12 cellular contexts compared by ENCODE assay signal in genomic region chr2:174788291-174788929, GRCh38. TPM values are rescaled to one million over a fixed set of nuclear protein-coding genes. Genes with fewer than 3 reads are reported as not detected.
A peak's percentile ranks its signal among the peaks of the same experiment; 100 is the strongest.
DNase-seq lines count a peak whose midpoint lies in the region; ATAC-seq and TF ChIP-seq lines count a peak whose summit lies in the region.
"Had no signal": no experiment of that assay in that cellular context is flagged by ENCODE, and none has a peak within 500 bp of the region (broad histone marks: within the 10 kb centered on the region; RNA-seq: fewer than 3 reads in every experiment).

No MANE protein-coding gene starts in this region.

- peaks cover 17% of the 10 kb centered on the region for H3K4me1 Mint-ChIP-seq in activated naive CD4-positive, alpha-beta T cell treated with anti-CD3 and anti-CD28 coated beads for 36 hours (ENCODE audit: low read depth)
- peaks cover 12% of the 10 kb centered on the region for H3K4me1 Mint-ChIP-seq in activated naive CD4-positive, alpha-beta T cell treated with anti-CD3 and anti-CD28 coated beads, Interleukin-2, amount 10 ng/mL, durations not matched to agents 7 days and 5 days

- peak; percentile 15 for DNase-seq in activated naive CD4-positive, alpha-beta T cell treated with anti-CD3 and anti-CD28 coated beads for 36 hours
- no peak for DNase-seq in activated naive CD4-positive, alpha-beta T cell treated with anti-CD3 and anti-CD28 coated beads, Interleukin-2, amount 10 ng/mL, durations not matched to agents 7 days and 5 days
- DNase-seq in fibroblast of gingiva (ENCODE audit: low read depth), result peak; percentile 78
- DNase-seq in testis, result no peak
- DNase-seq in effector CD4-positive, alpha-beta T cell, result no peak
- DNase-seq: activated B cell treated with CpG ODN at 0.5 μM for 24 hours, NCI-H1930 had no signal

- no peak overlapping the region for H3K27ac ChIP-seq in testis
- H3K27ac ChIP-seq: cardiac muscle cell had no signal

- no peak for TF ChIP-seq POLR2A in testis (IDR thresholded peaks at IDR 0.05)

- H3K4me3 Mint-ChIP-seq in activated naive CD4-positive, alpha-beta T cell treated with anti-CD3 and anti-CD28 coated beads for 36 hours, result peak overlapping the region; percentile 29
- H3K4me3 Mint-ChIP-seq in activated naive CD4-positive, alpha-beta T cell treated with anti-CD3 and anti-CD28 coated beads, Interleukin-2, amount 10 ng/mL, durations not matched to agents 7 days and 5 days, result no peak overlapping the region
- H3K4me3 Mint-ChIP-seq: activated B cell treated with CpG ODN at 0.5 μM for 24 hours, CD14-positive monocyte had no signal

- intact Hi-C loops in activated naive CD4-positive, alpha-beta T cell treated with anti-CD3 and anti-CD28 coated beads for 36 hours (cut with micrococcal nuclease), result no loop called here
- intact Hi-C loops in testis (cut with DNase I; ENCODE audit: low total_unique reads), result no loop called here

- H3K36me3 ChIP-seq in testis (ENCODE audit: low read depth, missing control alignments), result no peaks in the 10 kb centered on the region
- H3K36me3 ChIP-seq: cardiac muscle cell had no signal

- no peaks in the 10 kb centered on the region for H3K9me3 ChIP-seq in testis

- H3K4me1 ChIP-seq in testis, result peaks cover 5% of the 10 kb centered on the region

- peak; percentile 21 for ATAC-seq in SK-N-SH treated with all-trans-retinoic acid at 6 μM for 48 hours
- ATAC-seq in HG03135 (IDR thresholded peaks at IDR 0.05; ENCODE audit: unreplicated experiment), result no peak
- ATAC-seq in HG02610 (IDR thresholded peaks at IDR 0.05; ENCODE audit: unreplicated experiment), result no peak

- CTCF ChIA-PET in activated naive CD4-positive, alpha-beta T cell treated with anti-CD3 and anti-CD28 coated beads for 36 hours (lab: Charles Lee), result interaction anchor here (1.3 kb wide), 1 partner anchor 17 kb away, joined by 4 read pairs; no protein-coding TSS in a partner anchor
- CTCF ChIA-PET in activated naive CD4-positive, alpha-beta T cell treated with anti-CD3 and anti-CD28 coated beads, Interleukin-2, amount 10 ng/mL, durations not matched to agents 7 days and 5 days (lab: Charles Lee), result interaction anchor here (1.1 kb wide), 1 partner anchor 12 kb away, joined by 5 read pairs; no protein-coding TSS in a partner anchor

- no peaks in the 10 kb centered on the region for H3K27me3 ChIP-seq in testis
- H3K27me3 ChIP-seq: cardiac muscle cell had no signal

- peak overlapping the region; percentile 69 for H3K27ac Mint-ChIP-seq in activated naive CD4-positive, alpha-beta T cell treated with anti-CD3 and anti-CD28 coated beads for 36 hours
- no peak overlapping the region for H3K27ac Mint-ChIP-seq in activated naive CD4-positive, alpha-beta T cell treated with anti-CD3 and anti-CD28 coated beads, Interleukin-2, amount 10 ng/mL, durations not matched to agents 7 days and 5 days
- H3K27ac Mint-ChIP-seq: activated B cell treated with CpG ODN at 0.5 μM for 24 hours had no signal

- no peaks in the 10 kb centered on the region for H3K9me3 Mint-ChIP-seq in activated naive CD4-positive, alpha-beta T cell treated with anti-CD3 and anti-CD28 coated beads for 36 hours
- no peaks in the 10 kb centered on the region for H3K9me3 Mint-ChIP-seq in activated naive CD4-positive, alpha-beta T cell treated with anti-CD3 and anti-CD28 coated beads, Interleukin-2, amount 10 ng/mL, durations not matched to agents 7 days and 5 days
- H3K9me3 Mint-ChIP-seq: activated B cell treated with CpG ODN at 0.5 μM for 24 hours had no signal

- peaks cover 4% of the 10 kb centered on the region for H3K27me3 Mint-ChIP-seq in activated naive CD4-positive, alpha-beta T cell treated with anti-CD3 and anti-CD28 coated beads for 36 hours (ENCODE audit: low read depth)
- H3K27me3 Mint-ChIP-seq in activated naive CD4-positive, alpha-beta T cell treated with anti-CD3 and anti-CD28 coated beads, Interleukin-2, amount 10 ng/mL, durations not matched to agents 7 days and 5 days, result peaks cover 19% of the 10 kb centered on the region

- TF ChIP-seq CTCF in testis (IDR thresholded peaks at IDR 0.05), result no peak

- no peaks in the 10 kb centered on the region for H3K36me3 Mint-ChIP-seq in activated naive CD4-positive, alpha-beta T cell treated with anti-CD3 and anti-CD28 coated beads for 36 hours (ENCODE audit: low read depth)
- no peaks in the 10 kb centered on the region for H3K36me3 Mint-ChIP-seq in activated naive CD4-positive, alpha-beta T cell treated with anti-CD3 and anti-CD28 coated beads, Interleukin-2, amount 10 ng/mL, durations not matched to agents 7 days and 5 days
- H3K36me3 Mint-ChIP-seq: CD14-positive monocyte had no signal

- peak overlapping the region; percentile 7 to 24 for H3K4me3 ChIP-seq in testis
- H3K4me3 ChIP-seq: cardiac muscle cell had no signal

- 29 to 55% methylated on average over 10 to 14 of the region's 15 CpGs for WGBS in testis, 2 donors

TF ChIP-seq in SK-N-SH treated with all-trans-retinoic acid at 6 μM for 48 hours, 23 proteins besides CTCF, POLR2A, EP300 and RAD21:
- TF ChIP-seq OSR1 (CRISPR knock-in tag; IDR thresholded peaks at IDR 0.05) (no peak), ZNF8 (CRISPR knock-in tag; IDR thresholded peaks at IDR 0.05) (no peak), SNAI2 (CRISPR knock-in tag; IDR thresholded peaks at IDR 0.05) (no peak), RARB (CRISPR knock-in tag; IDR thresholded peaks at IDR 0.05) (no peak), ZNF70 (CRISPR knock-in tag; IDR thresholded peaks at IDR 0.05) (no peak), TOX (CRISPR knock-in tag; IDR thresholded peaks at IDR 0.05; ENCODE audit: borderline replicate concordance) (no peak), ZFP3 (CRISPR knock-in tag; IDR thresholded peaks at IDR 0.05) (no peak), TSHZ2 (CRISPR knock-in tag; IDR thresholded peaks at IDR 0.05) (no peak)

RNA-seq across cellular contexts. Expression of gene CHRNA1, which starts 24.1 kb away (rescaled TPM):
- not detected for total RNA-seq in activated naive CD4-positive, alpha-beta T cell treated with anti-CD3 and anti-CD28 coated beads for 36 hours
- 1 to 10 TPM in 1 of 2 donors, under 1 TPM in 1; 0.25 to 1.2 TPM for total RNA-seq in testis
- 2.7 TPM for polyA plus RNA-seq in testis (ENCODE audit: insufficient read depth, low read depth, low replicate concordance)
- total RNA-seq: activated B cell treated with CpG ODN at 0.5 μM for 24 hours had no signal
- polyA plus RNA-seq: cardiac muscle cell, CD14-positive monocyte had no signal

Comparison
In these comparisons a context has a peak if more than half of its experiments do, and no peak if none do; other contexts are left out.
1. DNase-seq: peak in activated naive CD4-positive, alpha-beta T cell treated with anti-CD3 and anti-CD28 coated beads for 36 hours (single experiment) and fibroblast of gingiva (single experiment); none in activated naive CD4-positive, alpha-beta T cell treated with anti-CD3 and anti-CD28 coated beads, Interleukin-2, amount 10 ng/mL, durations not matched to agents 7 days and 5 days (single experiment), testis (single experiment) and effector CD4-positive, alpha-beta T cell (single experiment).